ENCODE assay signal across 8 cellular contexts in the genomic region with DNA sequence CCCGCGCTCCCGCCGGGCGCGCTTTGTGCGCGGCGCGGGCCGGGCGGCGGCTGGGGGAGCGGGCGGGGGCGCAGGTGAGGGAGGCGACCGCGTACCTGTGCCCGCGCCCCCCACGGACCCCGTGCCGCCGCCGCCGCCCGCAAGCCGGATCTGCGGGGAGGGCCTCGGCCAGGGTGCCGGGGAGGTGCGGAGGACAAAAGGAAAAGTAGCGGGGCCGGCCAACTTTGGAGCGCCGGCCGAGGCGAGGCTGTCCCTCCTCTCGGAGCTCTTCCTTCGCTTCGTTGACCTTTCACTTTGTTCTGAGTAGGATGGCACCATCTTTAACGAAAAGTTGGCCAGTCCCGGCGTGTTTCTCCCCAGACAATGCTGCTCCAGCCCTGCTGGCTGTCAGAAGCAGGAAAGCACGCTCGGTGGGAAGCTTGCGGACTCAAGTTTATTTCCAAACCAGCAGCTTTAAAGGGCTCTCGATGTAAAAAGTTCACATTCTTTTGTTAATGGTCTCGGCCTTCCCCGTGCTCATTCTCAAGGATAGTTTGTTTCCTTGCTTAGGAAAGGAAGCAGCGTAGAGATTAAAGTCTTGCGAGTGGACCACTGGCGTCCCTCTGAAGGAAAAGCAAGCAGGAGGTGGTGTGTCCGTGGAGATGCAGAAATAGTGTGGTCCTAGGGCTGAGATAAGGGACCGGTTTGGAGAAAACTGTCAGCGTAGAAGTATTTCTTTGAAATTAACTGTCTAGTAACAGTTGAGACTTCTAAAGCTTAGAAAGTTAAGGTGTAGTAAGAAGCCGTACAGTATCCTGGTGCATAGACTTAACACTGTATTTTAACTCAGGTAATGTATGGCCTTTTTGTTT. TPM values are rescaled to one million over a fixed set of nuclear protein-coding genes. Genes with fewer than 3 reads are reported as not detected.
DNase-seq lines count a peak whose midpoint lies in the region; ATAC-seq lines count a peak whose summit lies in the region.

No MANE protein-coding gene starts in this region.

- DNase-seq in COLO829 (ENCODE audit: low spot score), result peak; percentile 63
- peak; percentile 60 for DNase-seq in GM19238 (ENCODE audit: insufficient read length, low spot score)
- DNase-seq in activated CD4-positive, CD25-positive, alpha-beta regulatory T cell treated with anti-CD3 and anti-CD28 coated beads, Interleukin-2, amount 50 U/mL, for 72 hours, result peak; percentile 53
- DNase-seq in epidermal melanocyte (ENCODE audit: insufficient read length, low spot score), result peak; percentile 81
- DNase-seq in myocyte (ENCODE audit: low read depth), result peak; percentile 48
- no peak for DNase-seq in NCI-H2029 (lab: John Stamatoyannopoulos, UW)
- no peak for DNase-seq in middle frontal gyrus (ENCODE audit: extremely low spot score, low spot score)

- peak; percentile 9 for ATAC-seq in HG03520 (IDR thresholded peaks at IDR 0.05; ENCODE audit: unreplicated experiment)

RNA-seq across cellular contexts. Expression of a gene that starts 0.7 kb away (rescaled TPM):
- total RNA-seq in myocyte, result 27.3 and 40.4 TPM in 2 replicates
- polyA plus RNA-seq in myocyte (2012), result 32.0 TPM

RNA-seq across cellular contexts. Expression of a gene that starts 14.0 kb away (rescaled TPM):
- 20.3 and 39.5 TPM in 2 replicates for total RNA-seq in myocyte
- 24.5 TPM for polyA plus RNA-seq in myocyte (2012)

RNA-seq across cellular contexts. Expression of a gene that starts 29.2 kb away (rescaled TPM):
- total RNA-seq in myocyte, result 28.3 and 29.6 TPM in 2 replicates
- 25.3 TPM for polyA plus RNA-seq in myocyte (2012)

RNA-seq across cellular contexts. Expression of a gene that starts 40.7 kb away (rescaled TPM):
- total RNA-seq in myocyte, result 30.6 and 38.9 TPM in 2 replicates
- 32.5 TPM for polyA plus RNA-seq in myocyte (2012)

Comparison
In these comparisons a context has a peak if more than half of its experiments do, and no peak if none do; other contexts are left out.
1. DNase-seq: peak in COLO829 (single experiment), GM19238 (single experiment), activated CD4-positive, CD25-positive, alpha-beta regulatory T cell treated with anti-CD3 and anti-CD28 coated beads, Interleukin-2, amount 50 U/mL, for 72 hours (single experiment), epidermal melanocyte (single experiment) and myocyte (single experiment); none in NCI-H2029 (single experiment) and middle frontal gyrus (single experiment).